Comparison of ENCODE assay signal across 13 cellular contexts in the genomic region with DNA sequence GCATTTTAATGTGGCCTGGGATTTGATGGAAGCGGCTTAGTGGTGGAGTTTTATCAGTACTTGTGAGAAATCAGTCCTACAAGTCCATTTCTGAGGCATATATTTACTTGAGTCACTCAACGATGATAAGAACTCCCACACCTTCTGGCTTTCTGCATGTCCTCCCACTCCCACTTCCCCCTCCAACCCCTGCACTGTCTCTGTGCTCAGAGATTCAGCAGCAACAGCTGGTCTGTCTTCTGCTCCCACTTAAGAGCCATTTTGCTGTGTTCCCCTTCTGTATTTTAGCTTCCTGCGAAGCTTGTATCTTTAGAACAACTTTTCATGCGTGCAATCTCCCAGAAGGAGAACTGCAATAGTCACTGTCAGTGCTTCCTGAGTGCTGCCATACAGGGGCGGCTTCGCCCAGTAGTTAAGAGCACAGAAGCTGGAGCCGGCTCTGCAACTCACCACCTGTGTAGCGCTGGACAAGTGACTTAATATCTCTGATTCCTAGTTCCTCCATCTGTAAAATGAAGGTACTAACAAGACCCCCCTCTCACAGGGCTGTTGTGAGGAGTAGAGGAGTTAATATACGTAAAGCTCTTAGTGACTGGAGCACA.
DNase-seq lines count a peak whose midpoint lies in the region; ATAC-seq, FAIRE-seq and TF ChIP-seq lines count a peak whose summit lies in the region.
"Had no signal": no experiment of that assay in that cellular context is flagged by ENCODE, and none has a peak within 500 bp of the region (broad histone marks: within the 10 kb centered on the region; RNA-seq: fewer than 3 reads in every experiment).

No MANE protein-coding gene starts in this region.

- H3K9me3 ChIP-seq in T-helper 17 cell (ENCODE audit: control insufficient read depth, low read length, poor library complexity, severe bottlenecking): no peaks in the 10 kb centered on the region
- H3K9me3 ChIP-seq: colonic mucosa had no signal

- H3K9me3 Mint-ChIP-seq in GM23338 (peaks cover 7% of the 10 kb centered on the region; the same call in 2 of the 3 replicates), memory B cell (no peaks in the 10 kb centered on the region), MCF 10A (ENCODE audit: unreplicated experiment) (no peaks in the 10 kb centered on the region)

- no peak overlapping the region for H3K27ac ChIP-seq in GM23338 (ENCODE audit: low read depth)
- H3K27ac ChIP-seq: colonic mucosa, skin epidermis had no signal

- H3K4me1 ChIP-seq in GM23338 (ENCODE audit: insufficient read depth): no peaks in the 10 kb centered on the region; the same call in 1 of the 2 replicates
- H3K4me1 ChIP-seq: colonic mucosa had no signal

- H3K4me3 Mint-ChIP-seq in GM23338: no peak overlapping the region
- no peak overlapping the region for H3K4me3 Mint-ChIP-seq in memory B cell
- no peak overlapping the region for H3K4me3 Mint-ChIP-seq in MCF 10A (ENCODE audit: unreplicated experiment)
- no peak overlapping the region for H3K4me3 Mint-ChIP-seq in T-helper 17 cell

- no peak for TF ChIP-seq POLR2A in H54 (IDR thresholded peaks at IDR 0.05; ENCODE audit: low read depth, low read length)

- peak; percentile 31 for DNase-seq in CMK (ENCODE audit: low read depth)
- no peak for DNase-seq in GM23338 (ENCODE audit: low spot score)
- peak; percentile 53 for DNase-seq in SKM-1 treated with dmso at 0.1 percent for 144 hours (lab: John Stamatoyannopoulos, UW; ENCODE audit: unreplicated experiment)
- no peak for DNase-seq in memory B cell (ENCODE audit: low spot score in 2 of 2)
- DNase-seq in H54 (ENCODE audit: insufficient read length, low spot score): no peak
- DNase-seq in MCF 10A (ENCODE audit: unreplicated experiment): no peak
- DNase-seq in NCI-H128 (lab: John Stamatoyannopoulos, UW; ENCODE audit: unreplicated experiment): no peak
- no peak for DNase-seq in T-helper 17 cell
- DNase-seq: activated naive CD4-positive, alpha-beta T cell treated with Interleukin-2 at 50 U/mL for 16 hours; colonic mucosa; midbrain had no signal

- ATAC-seq in GM23338 (peak; percentile 44; the same call in 2 of the 3 replicates), memory B cell (ENCODE audit: low read depth) (peak; percentile 17), T-helper 17 cell (no peak)
- ATAC-seq: Panc1 had no signal

- H3K9me2 ChIP-seq in GM23338 (ENCODE audit: insufficient read depth): no peaks in the 10 kb centered on the region

- no TSS peak for BruUV-seq in MCF 10A (replicated peaks; lab: Mats Ljungman, UMichigan)

- no peak overlapping the region for H3K4me3 ChIP-seq in GM23338
- H3K4me3 ChIP-seq: colonic mucosa, skin epidermis had no signal

- H3K27me3 ChIP-seq in GM23338 (ENCODE audit: insufficient read depth): no peaks in the 10 kb centered on the region
- H3K27me3 ChIP-seq: colonic mucosa had no signal

- H3K36me3 ChIP-seq in GM23338 (ENCODE audit: insufficient read depth): no peaks in the 10 kb centered on the region
- H3K36me3 ChIP-seq: colonic mucosa had no signal

- no peaks in the 10 kb centered on the region for H4K20me1 ChIP-seq in GM23338 (replicated peaks; ENCODE audit: insufficient read depth)

- H3K79me2 ChIP-seq in GM23338 (replicated peaks; ENCODE audit: insufficient read depth): no peaks in the 10 kb centered on the region

- no peak overlapping the region for H3K4me2 ChIP-seq in GM23338

- no peak overlapping the region for H3K27ac Mint-ChIP-seq in GM23338
- no peak overlapping the region for H3K27ac Mint-ChIP-seq in memory B cell
- H3K27ac Mint-ChIP-seq in MCF 10A (ENCODE audit: low read depth, unreplicated experiment): no peak overlapping the region
- H3K27ac Mint-ChIP-seq in T-helper 17 cell: no peak overlapping the region

- intact Hi-C loops in MCF 10A (cut with micrococcal nuclease): no loop called here

- H3K36me3 Mint-ChIP-seq in GM23338 (ENCODE audit: low read depth): no peaks in the 10 kb centered on the region
- peaks cover 3% of the 10 kb centered on the region for H3K36me3 Mint-ChIP-seq in memory B cell
- no peaks in the 10 kb centered on the region for H3K36me3 Mint-ChIP-seq in MCF 10A (ENCODE audit: insufficient read depth, unreplicated experiment)
- H3K36me3 Mint-ChIP-seq in T-helper 17 cell (ENCODE audit: low read depth): no peaks in the 10 kb centered on the region

- POLR2A ChIA-PET in MCF 10A (lab: Yijun Ruan, JAX): interaction anchor here (1.2 kb wide), 1 partner anchor 10 kb away, joined by 3 read pairs; no protein-coding TSS in a partner anchor

- no peaks in the 10 kb centered on the region for H3F3A ChIP-seq in GM23338 (replicated peaks; ENCODE audit: low read depth)

- CTCF ChIA-PET in MCF 10A (lab: Yijun Ruan, JAX): interaction anchor here (1.0 kb wide), 1 partner anchor 9 kb away, joined by 3 read pairs; no protein-coding TSS in a partner anchor

- no peak for TF ChIP-seq CTCF in GM23338 (conservative IDR thresholded peaks at IDR 0.05; ENCODE audit: low read depth in 2 of 2)
- no peak for TF ChIP-seq CTCF in MCF 10A (IDR thresholded peaks at IDR 0.05; ENCODE audit: unreplicated experiment)

- no peak overlapping the region for H2AFZ ChIP-seq in GM23338

- FAIRE-seq in H54 (lab: Jason Lieb, UNC): no peak

- H3K4me1 Mint-ChIP-seq in GM23338 (peaks cover 4% of the 10 kb centered on the region; the same call in 1 of the 3 replicates), memory B cell (peaks cover 7% of the 10 kb centered on the region), MCF 10A (ENCODE audit: insufficient read depth, unreplicated experiment) (no peaks in the 10 kb centered on the region), T-helper 17 cell (peaks cover 3% of the 10 kb centered on the region)

- peaks cover 8% of the 10 kb centered on the region for H3K27me3 Mint-ChIP-seq in GM23338 (ENCODE audit: insufficient read depth, low read depth, poor library complexity)
- H3K27me3 Mint-ChIP-seq in memory B cell: peaks cover 4% of the 10 kb centered on the region
- H3K27me3 Mint-ChIP-seq in MCF 10A (ENCODE audit: insufficient read depth, unreplicated experiment): no peaks in the 10 kb centered on the region
- H3K27me3 Mint-ChIP-seq in T-helper 17 cell: no peaks in the 10 kb centered on the region

TF ChIP-seq in GM23338, 12 proteins besides CTCF, POLR2A, EP300 and RAD21 (continues in another document):
- TF ChIP-seq STAT1 (IDR thresholded peaks at IDR 0.05; ENCODE audit: unreplicated experiment) (no peak), ZNF331 (CRISPR knock-in tag; IDR thresholded peaks at IDR 0.05; ENCODE audit: low read depth) (no peak), CREB1 (CRISPR knock-in tag; IDR thresholded peaks at IDR 0.05; ENCODE audit: low read depth) (no peak)
- TF ChIP-seq, protein P1, sequence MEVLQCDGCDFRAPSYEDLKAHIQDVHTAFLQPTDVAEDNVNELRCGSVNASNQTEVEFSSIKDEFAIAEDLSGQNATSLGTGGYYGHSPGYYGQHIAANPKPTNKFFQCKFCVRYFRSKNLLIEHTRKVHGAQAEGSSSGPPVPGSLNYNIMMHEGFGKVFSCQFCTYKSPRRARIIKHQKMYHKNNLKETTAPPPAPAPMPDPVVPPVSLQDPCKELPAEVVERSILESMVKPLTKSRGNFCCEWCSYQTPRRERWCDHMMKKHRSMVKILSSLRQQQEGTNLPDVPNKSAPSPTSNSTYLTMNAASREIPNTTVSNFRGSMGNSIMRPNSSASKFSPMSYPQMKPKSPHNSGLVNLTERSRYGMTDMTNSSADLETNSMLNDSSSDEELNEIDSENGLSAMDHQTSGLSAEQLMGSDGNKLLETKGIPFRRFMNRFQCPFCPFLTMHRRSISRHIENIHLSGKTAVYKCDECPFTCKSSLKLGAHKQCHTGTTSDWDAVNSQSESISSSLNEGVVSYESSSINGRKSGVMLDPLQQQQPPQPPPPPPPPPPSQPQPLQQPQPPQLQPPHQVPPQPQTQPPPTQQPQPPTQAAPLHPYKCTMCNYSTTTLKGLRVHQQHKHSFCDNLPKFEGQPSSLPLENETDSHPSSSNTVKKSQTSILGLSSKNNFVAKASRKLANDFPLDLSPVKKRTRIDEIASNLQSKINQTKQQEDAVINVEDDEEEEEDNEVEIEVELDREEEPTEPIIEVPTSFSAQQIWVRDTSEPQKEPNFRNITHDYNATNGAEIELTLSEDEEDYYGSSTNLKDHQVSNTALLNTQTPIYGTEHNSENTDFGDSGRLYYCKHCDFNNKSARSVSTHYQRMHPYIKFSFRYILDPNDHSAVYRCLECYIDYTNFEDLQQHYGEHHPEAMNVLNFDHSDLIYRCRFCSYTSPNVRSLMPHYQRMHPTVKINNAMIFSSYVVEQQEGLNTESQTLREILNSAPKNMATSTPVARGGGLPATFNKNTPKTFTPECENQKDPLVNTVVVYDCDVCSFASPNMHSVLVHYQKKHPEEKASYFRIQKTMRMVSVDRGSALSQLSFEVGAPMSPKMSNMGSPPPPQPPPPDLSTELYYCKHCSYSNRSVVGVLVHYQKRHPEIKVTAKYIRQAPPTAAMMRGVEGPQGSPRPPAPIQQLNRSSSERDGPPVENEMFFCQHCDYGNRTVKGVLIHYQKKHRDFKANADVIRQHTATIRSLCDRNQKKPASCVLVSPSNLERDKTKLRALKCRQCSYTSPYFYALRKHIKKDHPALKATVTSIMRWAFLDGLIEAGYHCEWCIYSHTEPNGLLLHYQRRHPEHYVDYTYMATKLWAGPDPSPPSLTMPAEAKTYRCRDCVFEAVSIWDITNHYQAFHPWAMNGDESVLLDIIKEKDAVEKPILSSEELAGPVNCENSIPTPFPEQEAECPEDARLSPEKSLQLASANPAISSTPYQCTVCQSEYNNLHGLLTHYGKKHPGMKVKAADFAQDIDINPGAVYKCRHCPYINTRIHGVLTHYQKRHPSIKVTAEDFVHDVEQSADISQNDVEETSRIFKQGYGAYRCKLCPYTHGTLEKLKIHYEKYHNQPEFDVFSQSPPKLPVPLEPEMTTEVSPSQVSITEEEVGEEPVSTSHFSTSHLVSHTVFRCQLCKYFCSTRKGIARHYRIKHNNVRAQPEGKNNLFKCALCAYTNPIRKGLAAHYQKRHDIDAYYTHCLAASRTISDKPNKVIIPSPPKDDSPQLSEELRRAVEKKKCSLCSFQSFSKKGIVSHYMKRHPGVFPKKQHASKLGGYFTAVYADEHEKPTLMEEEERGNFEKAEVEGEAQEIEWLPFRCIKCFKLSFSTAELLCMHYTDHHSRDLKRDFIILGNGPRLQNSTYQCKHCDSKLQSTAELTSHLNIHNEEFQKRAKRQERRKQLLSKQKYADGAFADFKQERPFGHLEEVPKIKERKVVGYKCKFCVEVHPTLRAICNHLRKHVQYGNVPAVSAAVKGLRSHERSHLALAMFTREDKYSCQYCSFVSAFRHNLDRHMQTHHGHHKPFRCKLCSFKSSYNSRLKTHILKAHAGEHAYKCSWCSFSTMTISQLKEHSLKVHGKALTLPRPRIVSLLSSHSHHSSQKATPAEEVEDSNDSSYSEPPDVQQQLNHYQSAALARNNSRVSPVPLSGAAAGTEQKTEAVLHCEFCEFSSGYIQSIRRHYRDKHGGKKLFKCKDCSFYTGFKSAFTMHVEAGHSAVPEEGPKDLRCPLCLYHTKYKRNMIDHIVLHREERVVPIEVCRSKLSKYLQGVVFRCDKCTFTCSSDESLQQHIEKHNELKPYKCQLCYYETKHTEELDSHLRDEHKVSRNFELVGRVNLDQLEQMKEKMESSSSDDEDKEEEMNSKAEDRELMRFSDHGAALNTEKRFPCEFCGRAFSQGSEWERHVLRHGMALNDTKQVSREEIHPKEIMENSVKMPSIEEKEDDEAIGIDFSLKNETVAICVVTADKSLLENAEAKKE (CRISPR knock-in tag; IDR thresholded peaks at IDR 0.05): no peak

Comparison
In these comparisons a context has a peak if more than half of its experiments do, and no peak if none do; other contexts are left out.
1. DNase-seq: peak in CMK (single experiment) and SKM-1 treated with dmso at 0.1 percent for 144 hours (single experiment); none in GM23338 (single experiment), memory B cell (0 of 2), H54 (single experiment), MCF 10A (single experiment), NCI-H128 (single experiment) and T-helper 17 cell (0 of 3).